25 cellular contexts compared by ENCODE assay signal in the genomic region with DNA sequence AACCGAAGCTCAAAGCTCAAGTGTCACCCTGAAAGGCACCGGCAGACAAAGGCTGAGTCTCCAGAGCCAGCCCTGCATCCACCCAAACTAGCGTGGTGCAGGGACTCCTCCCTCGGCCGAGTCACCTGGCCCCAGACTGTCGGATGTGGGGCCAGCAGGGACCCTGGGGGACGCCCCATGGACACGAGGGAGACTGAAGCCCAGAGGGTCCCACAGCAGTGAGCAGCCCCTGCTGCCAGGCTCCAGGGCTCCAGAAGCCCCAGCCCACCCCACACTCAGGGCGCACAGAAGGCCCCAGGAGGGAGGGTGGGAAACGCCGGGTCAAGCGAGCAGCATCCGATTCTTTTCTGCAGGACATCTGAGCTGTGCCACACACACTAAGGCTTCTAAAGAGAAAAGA. TPM values are rescaled to one million over a fixed set of nuclear protein-coding genes. Genes with fewer than 3 reads are reported as not detected.
"Had no signal": no experiment of that assay in that cellular context is flagged by ENCODE, and none has a peak within 500 bp of the region (broad histone marks: within the 10 kb centered on the region; RNA-seq: fewer than 3 reads in every experiment).

No MANE protein-coding gene starts in this region.

- H3K4me3 ChIP-seq: left lung, mucosa of descending colon had no signal

- H3K27ac ChIP-seq: coronary artery, left lung, psoas muscle, spleen, thoracic aorta, upper lobe of left lung had no signal

- FAIRE-seq: endometrium, keratinocyte had no signal

- H3K36me3 ChIP-seq: esophagus squamous epithelium, left lung, spleen, thoracic aorta, tibial nerve, upper lobe of left lung had no signal

- ATAC-seq: effector memory CD8-positive, alpha-beta T cell; left lung; natural killer cell treated with Interleukin-12 subunit alpha and Interleukin-12 subunit beta and Interleukin-15 and Interleukin-18, amount 100 ng/mL, for 72 hours; right cardiac atrium; stimulated activated memory B cell treated with anti-CD40 and anti-IgM and Interleukin-4, amounts not matched to agents 10 μg/mL and 1 μg/mL and 100 μg/mL, for 72 hours had no signal

- DNase-seq: dermis blood vessel endothelial cell; effector memory CD8-positive, alpha-beta T cell; erythroblast; esophagus squamous epithelium; foreskin melanocyte; glutamatergic neuron; hypothalamus; mesenchymal stem cell; mucosa of descending colon; naive B cell; posterior cingulate gyrus; psoas muscle; right cardiac atrium; spleen; stimulated activated CD4-positive, alpha-beta T cell treated with anti-CD3 and anti-CD28 coated beads, Interleukin-4, amount 100 ng/mL, for 4 hours had no signal

- H3K9me3 ChIP-seq: esophagus squamous epithelium, left lung, mucosa of descending colon, psoas muscle, spleen, thoracic aorta, tibial nerve, upper lobe of left lung had no signal

- H3K27me3 ChIP-seq: esophagus squamous epithelium, tibial nerve, upper lobe of left lung had no signal

RNA-seq across cellular contexts. Expression of a gene that starts 20.2 kb away (rescaled TPM):
- total RNA-seq: neural crest cell had no signal

RNA-seq across cellular contexts. Expression of a gene that starts 23.3 kb away (rescaled TPM):
- total RNA-seq: natural killer cell treated with Interleukin-12 subunit alpha and Interleukin-12 subunit beta and Interleukin-15 and Interleukin-18, amount 100 ng/mL, for 72 hours had no signal
